7 cellular contexts compared by ENCODE assay signal in the genomic region with DNA sequence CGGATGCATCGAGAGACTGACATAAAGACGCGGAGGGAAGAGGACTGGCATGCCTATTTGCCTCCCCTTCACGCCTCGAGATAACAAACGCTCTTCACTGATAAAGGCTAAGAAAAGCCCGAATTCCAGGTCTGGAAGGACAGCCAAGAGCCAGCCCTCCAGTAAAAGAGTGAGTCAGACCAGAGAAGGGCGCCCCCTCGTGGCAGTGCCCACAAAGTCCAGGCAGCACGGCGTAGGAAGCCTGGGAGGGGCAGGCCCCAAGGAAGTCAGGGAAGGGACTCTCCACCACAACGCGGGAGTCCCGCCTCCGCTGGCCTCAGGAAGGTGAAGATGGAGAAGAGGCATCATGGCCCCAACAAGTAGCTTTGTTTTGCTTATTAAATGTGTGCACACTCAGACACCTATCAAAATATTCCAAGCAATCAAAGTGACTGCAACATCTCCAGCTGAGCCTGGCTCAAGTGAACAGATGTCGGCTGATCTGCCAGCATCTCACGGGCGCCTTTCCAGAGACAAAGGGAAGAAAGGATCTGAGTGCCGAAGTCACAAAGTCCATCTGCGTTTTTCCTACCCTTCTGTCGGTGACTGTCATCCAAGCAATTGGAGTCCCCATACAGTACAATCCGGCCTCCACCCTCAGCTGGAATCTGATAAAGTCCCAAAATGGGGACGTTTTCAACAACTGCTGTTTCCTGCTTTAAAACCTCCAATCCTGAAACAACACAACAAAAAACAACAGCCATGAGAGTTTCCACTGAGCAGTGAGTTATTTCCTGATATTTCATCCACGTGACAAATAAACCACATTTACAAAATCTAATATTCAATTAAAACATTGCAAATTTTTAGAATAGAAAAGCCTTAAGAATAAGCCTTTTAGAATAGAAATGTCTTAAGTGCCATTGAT. TPM values are rescaled to one million over a fixed set of nuclear protein-coding genes. Genes with fewer than 3 reads are reported as not detected.
A peak's percentile ranks its signal among the peaks of the same experiment; 100 is the strongest.
DNase-seq lines count a peak whose midpoint lies in the region; ATAC-seq and TF ChIP-seq lines count a peak whose summit lies in the region.

No MANE protein-coding gene starts in this region.

- POLR2A ChIA-PET in MCF 10A (lab: Yijun Ruan, JAX): interaction anchor here (0.9 kb wide), 1 partner anchor 108 kb away, joined by 3 read pairs; no protein-coding TSS in a partner anchor

- H3K36me3 Mint-ChIP-seq in MCF 10A (ENCODE audit: insufficient read depth, unreplicated experiment) (peaks cover 78% of the 10 kb centered on the region), immature natural killer cell (peaks cover 18 to 60% (median 27%) of the 10 kb centered on the region in 3 donors)

- no peak overlapping the region for H3K4me3 ChIP-seq in GM12865 (ENCODE audit: low read depth, low read length)
- no peak overlapping the region for H3K4me3 ChIP-seq in WI38 (ENCODE audit: low read depth, low read length)

- TF ChIP-seq CTCF in GM12865 (IDR thresholded peaks at IDR 0.05; ENCODE audit: insufficient read depth, low read depth, low read length, missing control alignments): peak; percentile 69
- peak; percentile 82 for TF ChIP-seq CTCF in WI38 (IDR thresholded peaks at IDR 0.05; ENCODE audit: low read depth, low read length)
- peak; percentile 89 for TF ChIP-seq CTCF in MCF 10A (IDR thresholded peaks at IDR 0.05; ENCODE audit: unreplicated experiment)

- BruUV-seq in MCF 10A (replicated peaks; lab: Mats Ljungman, UMichigan): no TSS peak

- H3K4me3 Mint-ChIP-seq in MCF 10A (ENCODE audit: unreplicated experiment) (no peak overlapping the region), immature natural killer cell (no peak overlapping the region)

- H3K27ac Mint-ChIP-seq in MCF 10A (ENCODE audit: low read depth, unreplicated experiment) (no peak overlapping the region), immature natural killer cell (peak overlapping the region in 2 of 6 donors; percentile 38 to 61)

- H3K9me3 Mint-ChIP-seq in MCF 10A (ENCODE audit: unreplicated experiment) (no peaks in the 10 kb centered on the region), immature natural killer cell (no peaks in the 10 kb centered on the region)

- H3K27me3 Mint-ChIP-seq in MCF 10A (ENCODE audit: insufficient read depth, unreplicated experiment) (no peaks in the 10 kb centered on the region), immature natural killer cell (ENCODE audit: low read depth in 3 of 3) (no peaks in the 10 kb centered on the region)

- CTCF ChIA-PET in MCF 10A (lab: Yijun Ruan, JAX): interaction anchor here (0.6 to 9.1 kb wide), 21 partner anchors 8 to 139 kb away, joined by 3 to 220 read pairs (median 4); a partner anchor contains a TSS

- H3K4me1 Mint-ChIP-seq in MCF 10A (ENCODE audit: insufficient read depth, unreplicated experiment): no peaks in the 10 kb centered on the region
- H3K4me1 Mint-ChIP-seq in immature natural killer cell: peaks cover 0 to 1% of the 10 kb centered on the region in 2 donors

- ATAC-seq in HG03378 (IDR thresholded peaks at IDR 0.05; ENCODE audit: unreplicated experiment): no peak

- intact Hi-C loops in MCF 10A (cut with micrococcal nuclease): loop anchor here (2.0 kb wide), 1 partner anchor 236 kb away; no protein-coding TSS in a partner anchor

- DNase-seq in GM12865 (ENCODE audit: low read depth): peak; percentile 41
- DNase-seq in NCI-H146 (lab: John Stamatoyannopoulos, UW): peak; percentile 27
- DNase-seq in MCF 10A (ENCODE audit: unreplicated experiment): peak; percentile 68
- DNase-seq in immature natural killer cell: peak; percentile 31 to 46 (median 33)
- DNase-seq in stimulated activated CD4-positive, alpha-beta T cell treated with anti-CD3 and anti-CD28 coated beads, Interleukin-12 subunit alpha, Interleukin-12 subunit beta, amount 100 ng/mL, for 4 hours: peak; percentile 62

RNA-seq across cellular contexts. Expression of a gene that starts 20.4 kb away (rescaled TPM):
- not detected in 2 replicates for total RNA-seq in MCF 10A (2022)
- not detected for polyA plus RNA-seq in immature natural killer cell

RNA-seq across cellular contexts. Expression of a gene that starts 53.8 kb away (rescaled TPM):
- total RNA-seq in MCF 10A (2022): 63.6 and 75.1 TPM in 2 replicates
- 10 to 100 TPM; 34.9 to 49.6 (median 48.0) TPM for polyA plus RNA-seq in immature natural killer cell
